Comparison of ENCODE assay signal across 25 cellular contexts in the genomic region with DNA sequence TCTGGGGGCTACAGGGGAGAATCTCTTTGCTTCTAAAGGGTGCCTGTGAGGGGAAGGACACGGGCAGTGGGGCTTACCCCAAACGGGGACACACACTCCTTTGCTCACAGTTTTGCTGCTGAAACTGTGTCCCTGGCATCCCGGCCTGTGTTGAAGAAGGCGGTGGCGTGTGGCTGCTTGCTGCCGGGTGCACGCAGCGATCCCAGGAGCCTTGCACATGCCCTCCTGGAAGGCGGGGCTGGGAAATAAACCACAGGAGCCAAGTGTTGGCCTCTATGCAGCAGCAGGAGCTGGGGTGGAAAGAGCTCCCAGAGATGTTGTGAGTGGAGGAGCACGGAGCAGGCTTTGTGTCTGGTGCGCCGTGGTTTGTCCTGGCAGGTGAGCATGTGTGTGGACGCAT.
"Had no signal": no experiment of that assay in that cellular context is flagged by ENCODE, and none has a peak within 500 bp of the region (broad histone marks: within the 10 kb centered on the region; RNA-seq: fewer than 3 reads in every experiment).

No MANE protein-coding gene starts in this region.

- H3K4me1 ChIP-seq: colonic mucosa, uterus had no signal

- H3K36me3 Mint-ChIP-seq: memory B cell; naive thymus-derived CD8-positive, alpha-beta T cell; stimulated activated memory B cell treated with anti-CD40 and anti-IgM and Interleukin-4, amounts not matched to agents 10 μg/mL and 1 μg/mL and 100 μg/mL, for 72 hours had no signal

- H3K9me3 ChIP-seq: colonic mucosa, ovary, psoas muscle, sigmoid colon, spleen, testis, tibial artery, upper lobe of left lung, uterus had no signal

- H3K27ac Mint-ChIP-seq: dendritic cell treated with granulocyte-macrophage colony-stimulating factor and Interleukin-4, amounts not matched to agents 40 ng/mL and 50 ng/mL, for 4 days; memory B cell; nephron progenitor cell; stimulated activated memory B cell treated with anti-CD40 and anti-IgM and Interleukin-4, amounts not matched to agents 10 μg/mL and 1 μg/mL and 100 μg/mL, for 72 hours had no signal

- H3K4me3 Mint-ChIP-seq: dendritic cell treated with granulocyte-macrophage colony-stimulating factor and Interleukin-4, amounts not matched to agents 40 ng/mL and 50 ng/mL, for 4 days; memory B cell; naive thymus-derived CD8-positive, alpha-beta T cell; nephron progenitor cell; stimulated activated memory B cell treated with anti-CD40 and anti-IgM and Interleukin-4, amounts not matched to agents 10 μg/mL and 1 μg/mL and 100 μg/mL, for 72 hours had no signal

- H3K9me3 Mint-ChIP-seq: dendritic cell treated with granulocyte-macrophage colony-stimulating factor and Interleukin-4, amounts not matched to agents 40 ng/mL and 50 ng/mL, for 4 days; memory B cell; naive thymus-derived CD8-positive, alpha-beta T cell; nephron progenitor cell; stimulated activated memory B cell treated with anti-CD40 and anti-IgM and Interleukin-4, amounts not matched to agents 10 μg/mL and 1 μg/mL and 100 μg/mL, for 72 hours had no signal

- H3K4me3 ChIP-seq: colonic mucosa, lung, ovary, psoas muscle, sigmoid colon, spleen, testis, tibial artery, upper lobe of left lung, uterus had no signal

- H3K36me3 ChIP-seq: colonic mucosa, ovary, sigmoid colon, spleen, tibial artery, upper lobe of left lung, uterus had no signal

- DNase-seq: colonic mucosa; effector CD8-positive, alpha-beta T cell; head of caudate nucleus; midbrain; naive thymus-derived CD8-positive, alpha-beta T cell; nephron progenitor cell; occipital lobe; ovary; posterior cingulate gyrus; psoas muscle; right cardiac atrium; sigmoid colon; spleen; stimulated activated CD4-positive, alpha-beta T cell treated with anti-CD3 and anti-CD28 coated beads, Interleukin-4, amount 100 ng/mL, for 4 hours; stimulated activated naive CD8-positive, alpha-beta T cell treated with anti-CD3 and anti-CD28 coated beads, Interleukin-15, Interleukin-2, amounts not matched to agents 100 U/mL and 50 U/mL, for 24 hours; substantia nigra; testis; tibial artery; upper lobe of left lung; uterus had no signal

- ATAC-seq: left lobe of liver; naive thymus-derived CD8-positive, alpha-beta T cell; psoas muscle; right cardiac atrium; stimulated activated memory B cell treated with anti-CD40 and anti-IgM and Interleukin-4, amounts not matched to agents 10 μg/mL and 1 μg/mL and 100 μg/mL, for 72 hours; stimulated activated naive CD8-positive, alpha-beta T cell treated with anti-CD3 and anti-CD28 coated beads, Interleukin-15, Interleukin-2, amounts not matched to agents 100 U/mL and 50 U/mL, for 24 hours had no signal
